ENCODE assay signal across 11 cellular contexts in genomic region chr10:32951111-32951510, GRCh38. TPM values are rescaled to one million over a fixed set of nuclear protein-coding genes. Genes with fewer than 3 reads are reported as not detected.
DNase-seq lines count a peak whose midpoint lies in the region; ATAC-seq and TF ChIP-seq lines count a peak whose summit lies in the region.
"Had no signal": no experiment of that assay in that cellular context is flagged by ENCODE, and none has a peak within 500 bp of the region (broad histone marks: within the 10 kb centered on the region; RNA-seq: fewer than 3 reads in every experiment).

No MANE protein-coding gene starts in this region.

- H3K36me3 Mint-ChIP-seq in effector memory CD8-positive, alpha-beta T cell (ENCODE audit: insufficient read depth) = peaks cover 33% of the 10 kb centered on the region
- peaks cover 29% of the 10 kb centered on the region for H3K36me3 Mint-ChIP-seq in neural progenitor cell

- H3K27me3 ChIP-seq in DOHH2 (ENCODE audit: control insufficient read depth, low read length) = no peaks in the 10 kb centered on the region
- no peaks in the 10 kb centered on the region for H3K27me3 ChIP-seq in Loucy (ENCODE audit: insufficient read depth, low read length, poor library complexity, severe bottlenecking)
- no peaks in the 10 kb centered on the region for H3K27me3 ChIP-seq in neural progenitor cell
- H3K27me3 ChIP-seq in upper lobe of left lung = no peaks in the 10 kb centered on the region

- TF ChIP-seq EP300 in upper lobe of left lung (IDR thresholded peaks at IDR 0.05) = no peak

- no peak for DNase-seq in effector memory CD8-positive, alpha-beta T cell
- DNase-seq in neural progenitor cell (ENCODE audit: low spot score) (no peak), NCI-H1092 (lab: John Stamatoyannopoulos, UW) (no peak), upper lobe of left lung (no peak), cardiac septum (ENCODE audit: low spot score) (no peak)
- no peak for DNase-seq in activated effector memory CD4-positive, alpha-beta T cell treated with Interleukin-2 at 50 U/mL for 16 hours
- DNase-seq: cortex of kidney, NCI-H510A had no signal

- peaks cover 32% of the 10 kb centered on the region for H4K20me1 ChIP-seq in DOHH2 (ENCODE audit: control insufficient read depth, insufficient read depth, low read depth, low read length)
- peaks cover 97% of the 10 kb centered on the region for H4K20me1 ChIP-seq in Loucy (ENCODE audit: insufficient read depth, low read length, poor library complexity, severe bottlenecking)
- peaks cover 57% of the 10 kb centered on the region for H4K20me1 ChIP-seq in neural progenitor cell (ENCODE audit: low read depth)

- H3K9ac ChIP-seq in Loucy (ENCODE audit: low read depth, low read length, poor library complexity, severe bottlenecking) = peak overlapping the region; percentile 23
- no peak overlapping the region for H3K9ac ChIP-seq in neural progenitor cell

- H3K9me3 ChIP-seq in DOHH2 (ENCODE audit: control insufficient read depth, insufficient read depth, low read length) (no peaks in the 10 kb centered on the region), Loucy (ENCODE audit: insufficient read depth, low read depth, low read length) (no peaks in the 10 kb centered on the region), neural progenitor cell (ENCODE audit: low read depth) (no peaks in the 10 kb centered on the region), upper lobe of left lung (no peaks in the 10 kb centered on the region)
- H3K9me3 ChIP-seq: prostate gland had no signal

- peaks cover 92% of the 10 kb centered on the region for H3K4me1 ChIP-seq in DOHH2 (ENCODE audit: control insufficient read depth, low read length)
- peaks cover 89% of the 10 kb centered on the region for H3K4me1 ChIP-seq in Loucy (ENCODE audit: insufficient read depth, low read length, poor library complexity, severe bottlenecking)
- H3K4me1 ChIP-seq in neural progenitor cell = peaks cover 62% of the 10 kb centered on the region
- H3K4me1 ChIP-seq in upper lobe of left lung = peaks cover 47 to 86% (median 64%) of the 10 kb centered on the region in 4 donors

- peak overlapping the region; percentile 90 for H3K4me2 ChIP-seq in DOHH2 (ENCODE audit: low read length)
- H3K4me2 ChIP-seq in Loucy (ENCODE audit: low read depth, low read length, poor library complexity, severe bottlenecking) = peak overlapping the region; percentile 99
- peak overlapping the region; percentile 81 for H3K4me2 ChIP-seq in neural progenitor cell

- H3K4me3 Mint-ChIP-seq in effector memory CD8-positive, alpha-beta T cell = peak overlapping the region; percentile 63 to 69
- H3K4me3 Mint-ChIP-seq in neural progenitor cell = no peak overlapping the region

- H3K27ac ChIP-seq in DOHH2 (ENCODE audit: low read depth, low read length) (no peak overlapping the region), neural progenitor cell (peak overlapping the region; percentile 82), upper lobe of left lung (peak overlapping the region in 1 of 4 donors; percentile 69)
- H3K27ac ChIP-seq: prostate gland had no signal

- ATAC-seq in effector memory CD8-positive, alpha-beta T cell (replicated peaks) = no peak
- ATAC-seq in upper lobe of left lung (ENCODE audit: low FRiP score in 2 of 2) = no peak

- peak overlapping the region; percentile 61 to 77 for H3K27ac Mint-ChIP-seq in effector memory CD8-positive, alpha-beta T cell
- H3K27ac Mint-ChIP-seq in neural progenitor cell = no peak overlapping the region

- TF ChIP-seq CTCF in DOHH2 (IDR thresholded peaks at IDR 0.05; ENCODE audit: low read depth, low read length, poor library complexity, severe bottlenecking) = no peak
- no peak for TF ChIP-seq CTCF in Loucy (conservative IDR thresholded peaks at IDR 0.05; ENCODE audit: low read length)
- TF ChIP-seq CTCF in neural progenitor cell (IDR thresholded peaks at IDR 0.05) = no peak
- no peak for TF ChIP-seq CTCF in upper lobe of left lung (IDR thresholded peaks at IDR 0.05)

- H3K4me1 Mint-ChIP-seq in effector memory CD8-positive, alpha-beta T cell (ENCODE audit: low read depth in 2 of 2) = peaks cover 58 to 87% of the 10 kb centered on the region in 2 donors
- peaks cover 35% of the 10 kb centered on the region for H3K4me1 Mint-ChIP-seq in neural progenitor cell

- WGBS in upper lobe of left lung, 2 donors = 38 to 41% methylated on average over 3 of the region's 3 CpGs

- H3K9me2 ChIP-seq in DOHH2 (replicated peaks; ENCODE audit: control insufficient read depth, low read length) (no peaks in the 10 kb centered on the region), Loucy (replicated peaks; ENCODE audit: low read depth, low read length) (no peaks in the 10 kb centered on the region)

- intact Hi-C loops in cardiac septum (cut with DNase I) = no loop called here

- H3K36me3 ChIP-seq in DOHH2 (ENCODE audit: control insufficient read depth, low read length) = peaks cover 61% of the 10 kb centered on the region
- no peaks in the 10 kb centered on the region for H3K36me3 ChIP-seq in Loucy (ENCODE audit: insufficient read depth, low read length)
- no peaks in the 10 kb centered on the region for H3K36me3 ChIP-seq in neural progenitor cell
- no peaks in the 10 kb centered on the region for H3K36me3 ChIP-seq in upper lobe of left lung
- H3K36me3 ChIP-seq: prostate gland had no signal

- H3K9me3 Mint-ChIP-seq in effector memory CD8-positive, alpha-beta T cell = no peaks in the 10 kb centered on the region
- H3K9me3 Mint-ChIP-seq in neural progenitor cell = peaks cover 25% of the 10 kb centered on the region

- H3K79me2 ChIP-seq in DOHH2 (ENCODE audit: control insufficient read depth, low read length) (peaks cover 100% of the 10 kb centered on the region), Loucy (ENCODE audit: insufficient read depth, low read length) (peaks cover 100% of the 10 kb centered on the region), neural progenitor cell (ENCODE audit: low read depth) (peaks cover 100% of the 10 kb centered on the region)

- H3F3A ChIP-seq in DOHH2 (ENCODE audit: control insufficient read depth, insufficient read depth) = peaks cover 18% of the 10 kb centered on the region; the same call in 1 of the 2 replicates
- H3F3A ChIP-seq in Loucy (ENCODE audit: low read depth) = 0 out of 2 replicates have a peak, but pooled peaks cover 3% of the 10 kb centered on the region
- peaks cover 21% of the 10 kb centered on the region for H3F3A ChIP-seq in neural progenitor cell (ENCODE audit: low read depth)

- H3K27me3 Mint-ChIP-seq in effector memory CD8-positive, alpha-beta T cell = no peaks in the 10 kb centered on the region
- H3K27me3 Mint-ChIP-seq in neural progenitor cell (ENCODE audit: insufficient read depth, low read depth) = peaks cover 3% of the 10 kb centered on the region

- no peak for TF ChIP-seq POLR2A in upper lobe of left lung (IDR thresholded peaks at IDR 0.05)

- H3K4me3 ChIP-seq in DOHH2 (ENCODE audit: low read length) (0 out of 2 replicates have a peak overlapping the region, but pooled peaks have one; percentile 30), Loucy (ENCODE audit: low read length, poor library complexity, severe bottlenecking) (peak overlapping the region; percentile 85), neural progenitor cell (peak overlapping the region; percentile 47), upper lobe of left lung (no peak overlapping the region)
- H3K4me3 ChIP-seq: prostate gland had no signal

- no peak overlapping the region for H2AFZ ChIP-seq in Loucy (ENCODE audit: low read length)
- no peak overlapping the region for H2AFZ ChIP-seq in neural progenitor cell (replicated peaks)

RNA-seq across cellular contexts. Expression of gene ITGB1, which starts 6.9 kb away (rescaled TPM):
- 229 and 358 TPM in 2 replicates for total RNA-seq in neural progenitor cell (ENCODE audit: low replicate concordance)
- 100 to 1,000 TPM in 5 of 6 donors, 10 to 100 TPM in 1; 94.3 to 492 (median 340) TPM for total RNA-seq in upper lobe of left lung
- total RNA-seq in cardiac septum = 715 TPM

Comparison
In these comparisons a context has a peak if more than half of its experiments do, and no peak if none do; other contexts are left out.
1. H3K4me3 ChIP-seq: peak in DOHH2 (single experiment), Loucy (single experiment) and neural progenitor cell (single experiment); none in upper lobe of left lung (0 of 4).
2. Peak in every context shown above with its lines, with median percentiles within 50 percentile points of each other: H3K4me2 ChIP-seq.